ENCODE assay signal across 17 cellular contexts in genomic region chr3:24646790-24647189, GRCh38.
DNase-seq lines count a peak whose midpoint lies in the region; ATAC-seq and TF ChIP-seq lines count a peak whose summit lies in the region.
"Had no signal": no experiment of that assay in that cellular context is flagged by ENCODE, and none has a peak within 500 bp of the region (broad histone marks: within the 10 kb centered on the region; RNA-seq: fewer than 3 reads in every experiment).

No MANE protein-coding gene starts in this region.

- DNase-seq in iris pigment epithelial cell (ENCODE audit: low read depth), result peak; percentile 12
- DNase-seq in osteoblast (ENCODE audit: insufficient read length, low spot score, missing footprints), result peak; percentile 4
- DNase-seq in NK-92 (lab: John Stamatoyannopoulos, UW; ENCODE audit: unreplicated experiment), result no peak
- no peak for DNase-seq in activated CD8-positive, alpha-beta memory T cell treated with anti-CD3 and anti-CD28 coated beads for 24 hours
- DNase-seq in mucosa of descending colon, result no peak
- DNase-seq: 8988T; ACHN; BE2C; C1 segment of cervical spinal cord; CD4-positive, alpha-beta memory T cell; CD4-positive, CD25-positive, alpha-beta regulatory T cell; CD8-positive, alpha-beta memory T cell; COR-L47; DMS79 treated with DMSO at 0.1 percent for 48 hours; GF-D8 had no signal

- H3K4me1 ChIP-seq in osteoblast (ENCODE audit: insufficient read depth, low read length) (no peaks in the 10 kb centered on the region), mucosa of descending colon (ENCODE audit: low read depth) (no peaks in the 10 kb centered on the region)
- H3K4me1 ChIP-seq: BE2C had no signal

- no peak overlapping the region for H3K4me3 ChIP-seq in osteoblast (ENCODE audit: insufficient read depth, low read length)
- H3K4me3 ChIP-seq in mucosa of descending colon, result no peak overlapping the region
- H3K4me3 ChIP-seq: BLaER1 had no signal

- no peaks in the 10 kb centered on the region for H3K27me3 ChIP-seq in osteoblast (ENCODE audit: insufficient read depth, low read length)
- H3K27me3 ChIP-seq: BE2C, BLaER1 had no signal

- intact Hi-C loops in mucosa of descending colon (cut with DNase I, micrococcal nuclease), result no loop called here

- no peak overlapping the region for H3K4me2 ChIP-seq in osteoblast (ENCODE audit: insufficient read depth, low read length)
- H3K4me2 ChIP-seq: BLaER1 had no signal

- no peak for TF ChIP-seq CTCF in VCaP (conservative IDR thresholded peaks at IDR 0.05)
- no peak for TF ChIP-seq CTCF in osteoblast (IDR thresholded peaks at IDR 0.05; ENCODE audit: extremely low read depth, low read depth, low read length)
- TF ChIP-seq CTCF in mucosa of descending colon (IDR thresholded peaks at IDR 0.05), result no peak

- H3K36me3 ChIP-seq in osteoblast (ENCODE audit: insufficient read depth, low read length) (no peaks in the 10 kb centered on the region), mucosa of descending colon (ENCODE audit: low read depth) (no peaks in the 10 kb centered on the region)
- H3K36me3 ChIP-seq: BE2C, BLaER1 had no signal

- H4K20me1 ChIP-seq in osteoblast (ENCODE audit: insufficient read depth, low read length), result no peaks in the 10 kb centered on the region
- H4K20me1 ChIP-seq: BLaER1 had no signal

- peak overlapping the region; percentile 66 for H3K27ac ChIP-seq in VCaP
- no peak overlapping the region for H3K27ac ChIP-seq in osteoblast (ENCODE audit: low read depth, low read length)
- H3K27ac ChIP-seq: BLaER1 had no signal

- H2AFZ ChIP-seq in osteoblast (ENCODE audit: low read length), result no peak overlapping the region

- ATAC-seq in mucosa of descending colon, result no peak

- H3K9me3 ChIP-seq in osteoblast (ENCODE audit: low read depth, low read length) (no peaks in the 10 kb centered on the region), mucosa of descending colon (no peaks in the 10 kb centered on the region)
- H3K9me3 ChIP-seq: BE2C had no signal

- no peaks in the 10 kb centered on the region for H3K79me2 ChIP-seq in osteoblast (ENCODE audit: insufficient read depth, low read length)

Comparison
In these comparisons a context has a peak if more than half of its experiments do, and no peak if none do; other contexts are left out.
1. DNase-seq: peak in iris pigment epithelial cell (single experiment) and osteoblast (single experiment); none in NK-92 (single experiment), activated CD8-positive, alpha-beta memory T cell treated with anti-CD3 and anti-CD28 coated beads for 24 hours (single experiment) and mucosa of descending colon (0 of 3).